In genomic region chr2:64904405-64905329, GRCh38 we compare ENCODE assay signal across 11 cellular contexts.
DNase-seq lines count a peak whose midpoint lies in the region; ATAC-seq and TF ChIP-seq lines count a peak whose summit lies in the region.
"Had no signal": no experiment of that assay in that cellular context is flagged by ENCODE, and none has a peak within 500 bp of the region (broad histone marks: within the 10 kb centered on the region; RNA-seq: fewer than 3 reads in every experiment).

No MANE protein-coding gene starts in this region.

- H4K20me1 ChIP-seq in neural progenitor cell (ENCODE audit: low read depth) (no peaks in the 10 kb centered on the region), PC-9 (ENCODE audit: insufficient read depth) (no peaks in the 10 kb centered on the region)

- POLR2A ChIA-PET in PC-9 (lab: Charles Lee; ENCODE audit: unreplicated experiment), result interaction anchor here (0.7 kb wide), 1 partner anchor 631 kb away, joined by 5 read pairs; no protein-coding TSS in a partner anchor

- H3K36me3 ChIP-seq in neural progenitor cell (no peaks in the 10 kb centered on the region), PC-9 (ENCODE audit: low read depth) (no peaks in the 10 kb centered on the region)
- H3K36me3 ChIP-seq: HAP-1, WERI-Rb-1 had no signal

- peaks cover 10% of the 10 kb centered on the region for H3K27me3 Mint-ChIP-seq in neural progenitor cell (ENCODE audit: insufficient read depth, low read depth)

- no peaks in the 10 kb centered on the region for H3K9me3 Mint-ChIP-seq in neural progenitor cell
- H3K9me3 Mint-ChIP-seq: stimulated activated effector memory CD8-positive, alpha-beta T cell treated with anti-CD3 and anti-CD28 coated beads, Interleukin-12 subunit alpha, Interleukin-12 subunit beta, amount 100 ng/mL, for 72 hours had no signal

- H3K4me1 ChIP-seq in neural progenitor cell, result peaks cover 17% of the 10 kb centered on the region
- peaks cover 9% of the 10 kb centered on the region for H3K4me1 ChIP-seq in PC-9 (replicated peaks; ENCODE audit: insufficient read depth)
- H3K4me1 ChIP-seq: HAP-1 had no signal

- no TSS peak for BruUV-seq in PC-9 (replicated peaks; lab: Mats Ljungman, UMichigan)

- H3K9me3 ChIP-seq in neural progenitor cell (ENCODE audit: low read depth) (no peaks in the 10 kb centered on the region), PC-9 (ENCODE audit: insufficient read depth, low read depth) (no peaks in the 10 kb centered on the region)
- H3K9me3 ChIP-seq: HAP-1 had no signal

- intact Hi-C loops in PC-9 (cut with micrococcal nuclease; ENCODE audit: unreplicated experiment), result no loop called here

- DNase-seq in GM12865 (ENCODE audit: low read depth) (peak; percentile 60), SKM-1 treated with dmso at 0.1 percent for 144 hours (lab: John Stamatoyannopoulos, UW; ENCODE audit: unreplicated experiment) (peak; percentile 73), neural progenitor cell (ENCODE audit: low spot score) (peak; percentile 21), DMS114 treated with DMSO at 0.1 percent for 48 hours (lab: John Stamatoyannopoulos, UW; ENCODE audit: unreplicated experiment) (no peak), PC-9 (no peak)
- DNase-seq in central memory CD4-positive, alpha-beta T cell, result no peak
- no peak for DNase-seq in activated naive CD4-positive, alpha-beta T cell treated with Interleukin-2 at 50 U/mL for 16 hours
- DNase-seq: WERI-Rb-1 had no signal

- H3K27me3 ChIP-seq in neural progenitor cell (no peaks in the 10 kb centered on the region), PC-9 (ENCODE audit: insufficient read depth, low read depth) (no peaks in the 10 kb centered on the region)

- TF ChIP-seq CTCF in GM12865 (IDR thresholded peaks at IDR 0.05; ENCODE audit: insufficient read depth, low read depth, low read length, missing control alignments) (no peak), neural progenitor cell (IDR thresholded peaks at IDR 0.05) (no peak), PC-9 (conservative IDR thresholded peaks at IDR 0.05) (no peak)

- H3K27ac ChIP-seq in neural progenitor cell (peak overlapping the region; percentile 34), PC-9 (no peak overlapping the region)
- H3K27ac ChIP-seq: WERI-Rb-1 had no signal

- no peak overlapping the region for H3K27ac Mint-ChIP-seq in neural progenitor cell
- H3K27ac Mint-ChIP-seq: stimulated activated effector memory CD8-positive, alpha-beta T cell treated with anti-CD3 and anti-CD28 coated beads, Interleukin-12 subunit alpha, Interleukin-12 subunit beta, amount 100 ng/mL, for 72 hours had no signal

- H3K9me2 ChIP-seq in PC-9 (ENCODE audit: insufficient read depth), result no peaks in the 10 kb centered on the region

- H3K79me2 ChIP-seq in neural progenitor cell (ENCODE audit: low read depth) (no peaks in the 10 kb centered on the region), PC-9 (ENCODE audit: low read depth) (no peaks in the 10 kb centered on the region)

- H3F3A ChIP-seq in neural progenitor cell (ENCODE audit: low read depth) (peaks cover 8% of the 10 kb centered on the region), PC-9 (ENCODE audit: insufficient read depth, low read depth) (peaks cover 6% of the 10 kb centered on the region; the same call in 1 of the 2 replicates)

- H3K9ac ChIP-seq in neural progenitor cell, result no peak overlapping the region

- H3K4me2 ChIP-seq in neural progenitor cell (peak overlapping the region; percentile 64), PC-9 (no peak overlapping the region)

- peak; percentile 53 for ATAC-seq in HG03354 (IDR thresholded peaks at IDR 0.05; ENCODE audit: poor library complexity, severe bottlenecking, unreplicated experiment)
- ATAC-seq: stimulated activated effector memory CD8-positive, alpha-beta T cell treated with anti-CD3 and anti-CD28 coated beads, Interleukin-12 subunit alpha, Interleukin-12 subunit beta, amount 100 ng/mL, for 72 hours had no signal

- H2AFZ ChIP-seq in neural progenitor cell (replicated peaks), result peak overlapping the region; percentile 72
- no peak overlapping the region for H2AFZ ChIP-seq in PC-9

- no peak overlapping the region for H3K4me3 Mint-ChIP-seq in neural progenitor cell
- H3K4me3 Mint-ChIP-seq: stimulated activated effector memory CD8-positive, alpha-beta T cell treated with anti-CD3 and anti-CD28 coated beads, Interleukin-12 subunit alpha, Interleukin-12 subunit beta, amount 100 ng/mL, for 72 hours had no signal

- CTCF ChIA-PET in PC-9 (lab: Charles Lee), result interaction anchor here (0.5 to 0.6 kb wide), 2 partner anchors 242 to 262 kb away, joined by 3 read pairs; no protein-coding TSS in a partner anchor

- no peaks in the 10 kb centered on the region for H3K36me3 Mint-ChIP-seq in neural progenitor cell
- H3K36me3 Mint-ChIP-seq: stimulated activated effector memory CD8-positive, alpha-beta T cell treated with anti-CD3 and anti-CD28 coated beads, Interleukin-12 subunit alpha, Interleukin-12 subunit beta, amount 100 ng/mL, for 72 hours had no signal

- H3K4me3 ChIP-seq in GM12865 (ENCODE audit: low read depth, low read length) (no peak overlapping the region), neural progenitor cell (no peak overlapping the region), PC-9 (no peak overlapping the region)
- H3K4me3 ChIP-seq: HAP-1 had no signal

- H3K4me1 Mint-ChIP-seq in neural progenitor cell, result peaks cover 17% of the 10 kb centered on the region

Comparison
In these comparisons a context has a peak if more than half of its experiments do, and no peak if none do; other contexts are left out.
1. DNase-seq: peak in GM12865 (single experiment), SKM-1 treated with dmso at 0.1 percent for 144 hours (single experiment) and neural progenitor cell (single experiment); none in DMS114 treated with DMSO at 0.1 percent for 48 hours (single experiment), central memory CD4-positive, alpha-beta T cell (single experiment), activated naive CD4-positive, alpha-beta T cell treated with Interleukin-2 at 50 U/mL for 16 hours (single experiment) and PC-9 (0 of 2).